In genomic region chr16:81885976-81886586, GRCh38 we compare ENCODE assay signal across 8 cellular contexts.
DNase-seq lines count a peak whose midpoint lies in the region; ATAC-seq, FAIRE-seq and TF ChIP-seq lines count a peak whose summit lies in the region.

No MANE protein-coding gene starts in this region.

- H3K4me3 ChIP-seq in Peyer's patch: no peak overlapping the region
- H3K4me3 ChIP-seq in endothelial cell of umbilical vein (replicated peaks in 1 of 3; ENCODE audit: insufficient read depth in 1 of 3, low read depth in 1 of 3, low read length in 3 of 3): no peak overlapping the region
- no peak overlapping the region for H3K4me3 ChIP-seq in osteoblast (ENCODE audit: insufficient read depth, low read length)

- no peaks in the 10 kb centered on the region for H3K79me2 ChIP-seq in endothelial cell of umbilical vein (ENCODE audit: control insufficient read depth, insufficient read depth, low read length)
- H3K79me2 ChIP-seq in osteoblast (ENCODE audit: insufficient read depth, low read length): no peaks in the 10 kb centered on the region

- H3K36me3 ChIP-seq in Peyer's patch (no peaks in the 10 kb centered on the region), endothelial cell of umbilical vein (ENCODE audit: control insufficient read depth in 2 of 2, extremely low read depth in 1 of 2, insufficient read depth in 2 of 2, low read length in 2 of 2) (no peaks in the 10 kb centered on the region), osteoblast (ENCODE audit: insufficient read depth, low read length) (no peaks in the 10 kb centered on the region)

- H2AFZ ChIP-seq in endothelial cell of umbilical vein (ENCODE audit: low read depth, low read length) (no peak overlapping the region), osteoblast (ENCODE audit: low read length) (no peak overlapping the region)

- H3K4me2 ChIP-seq in endothelial cell of umbilical vein (ENCODE audit: insufficient read depth, low read length): no peak overlapping the region
- H3K4me2 ChIP-seq in osteoblast (ENCODE audit: insufficient read depth, low read length): no peak overlapping the region

- H3K9ac ChIP-seq in endothelial cell of umbilical vein (replicated peaks; ENCODE audit: extremely low read depth, insufficient read depth, low read length): no peak overlapping the region

- BruUV-seq in endothelial cell of umbilical vein (replicated peaks; lab: Mats Ljungman, UMichigan): no TSS peak

- POLR2A ChIA-PET in endothelial cell of umbilical vein (lab: Charles Lee): no interaction called here

- H3K27me3 ChIP-seq in Peyer's patch (no peaks in the 10 kb centered on the region), endothelial cell of umbilical vein (ENCODE audit: control insufficient read depth in 2 of 2, insufficient read depth in 2 of 2, low read length in 2 of 2) (no peaks in the 10 kb centered on the region), osteoblast (ENCODE audit: insufficient read depth, low read length) (peaks cover 8% of the 10 kb centered on the region)

- no peak overlapping the region for H3K27ac ChIP-seq in Peyer's patch
- no peak overlapping the region for H3K27ac ChIP-seq in endothelial cell of umbilical vein (ENCODE audit: insufficient read depth, low read depth, low read length)
- no peak overlapping the region for H3K27ac ChIP-seq in osteoblast (ENCODE audit: low read depth, low read length)

- no peak for ATAC-seq in GM21526 (IDR thresholded peaks at IDR 0.05; ENCODE audit: low FRiP score, unreplicated experiment)

- TF ChIP-seq CTCF in Peyer's patch (IDR thresholded peaks at IDR 0.05) (peak; percentile 23 to 63 (median 54)), endothelial cell of umbilical vein (IDR thresholded peaks at IDR 0.05; ENCODE audit: extremely low read depth in 1 of 2, insufficient read depth in 1 of 2, low read depth in 1 of 2, low read length in 2 of 2) (peak; percentile 73 to 78), osteoblast (IDR thresholded peaks at IDR 0.05; ENCODE audit: extremely low read depth, low read depth, low read length) (peak; percentile 77)

- CTCF ChIA-PET in endothelial cell of umbilical vein (lab: Charles Lee): interaction anchor here (0.8 to 5.4 kb wide), 15 partner anchors 9 to 348 kb away, joined by 3 to 59 read pairs (median 3); no protein-coding TSS in a partner anchor

- H3K9me1 ChIP-seq in endothelial cell of umbilical vein (replicated peaks; ENCODE audit: control insufficient read depth, extremely low read depth, insufficient read depth, low read length): no peaks in the 10 kb centered on the region

- FAIRE-seq in endothelial cell of umbilical vein (lab: Jason Lieb, UNC): peak; percentile 78
- FAIRE-seq in RCC 7860 (lab: Jason Lieb, UNC): no peak

- TF ChIP-seq POLR2A in Peyer's patch (IDR thresholded peaks at IDR 0.05) (no peak), endothelial cell of umbilical vein (IDR thresholded peaks at IDR 0.05; ENCODE audit: low read depth, low read length) (no peak)

- DNase-seq in SKM-1 treated with dmso at 0.1 percent for 144 hours (lab: John Stamatoyannopoulos, UW; ENCODE audit: unreplicated experiment) (peak; percentile 29), SKM-1 (lab: John Stamatoyannopoulos, UW; ENCODE audit: unreplicated experiment) (no peak), HCEC 1CT (peak; percentile 14), Peyer's patch (peak in 1 of 3 donors; percentile 64), endothelial cell of umbilical vein (ENCODE audit: low read depth, low spot score) (peak; percentile 40), osteoblast (ENCODE audit: insufficient read length, low spot score, missing footprints) (no peak), RCC 7860 (ENCODE audit: low spot score) (no peak)

- H4K20me1 ChIP-seq in endothelial cell of umbilical vein (replicated peaks; ENCODE audit: control insufficient read depth, extremely low read depth, insufficient read depth, low read length) (no peaks in the 10 kb centered on the region), osteoblast (ENCODE audit: insufficient read depth, low read length) (no peaks in the 10 kb centered on the region)

- H3K4me1 ChIP-seq in Peyer's patch (no peaks in the 10 kb centered on the region), endothelial cell of umbilical vein (ENCODE audit: control insufficient read depth, extremely low read depth, insufficient read depth, low read length) (no peaks in the 10 kb centered on the region), osteoblast (ENCODE audit: insufficient read depth, low read length) (no peaks in the 10 kb centered on the region)

- dilution Hi-C loops in endothelial cell of umbilical vein (cut with MboI; ENCODE audit: extremely low pct_ligation_motif_present, low sequenced_read_pairs): no loop called here

- intact Hi-C loops in endothelial cell of umbilical vein (cut with micrococcal nuclease): loop anchor here (1.0 kb wide), 1 partner anchor 520 kb away; no protein-coding TSS in a partner anchor

- H3K9me3 ChIP-seq in Peyer's patch: no peaks in the 10 kb centered on the region
- no peaks in the 10 kb centered on the region for H3K9me3 ChIP-seq in endothelial cell of umbilical vein (replicated peaks; ENCODE audit: control insufficient read depth, insufficient read depth, low read length)
- no peaks in the 10 kb centered on the region for H3K9me3 ChIP-seq in osteoblast (ENCODE audit: low read depth, low read length)

TF ChIP-seq in endothelial cell of umbilical vein, 7 proteins besides CTCF, POLR2A, EP300 and RAD21:
- TF ChIP-seq EZH2 (IDR thresholded peaks at IDR 0.05; ENCODE audit: borderline replicate concordance, low read depth, low read length, severe bottlenecking) (no peak), JUN (IDR thresholded peaks at IDR 0.05; ENCODE audit: borderline replicate concordance, insufficient read depth, insufficient read length, low read depth) (no peak), MAX (IDR thresholded peaks at IDR 0.05; ENCODE audit: insufficient read depth, insufficient read length) (no peak), GATA2 (IDR thresholded peaks at IDR 0.05; ENCODE audit: insufficient read depth, insufficient read length, low read depth, low read length) (no peak), FOS (IDR thresholded peaks at IDR 0.05; ENCODE audit: borderline replicate concordance, insufficient read depth, low read length) (no peak), MYC (IDR thresholded peaks at IDR 0.05; ENCODE audit: low read depth, low read length) (no peak), POLR2AphosphoS5 (IDR thresholded peaks at IDR 0.05; ENCODE audit: insufficient read depth, low read depth, low read length) (no peak)

Comparison
In these comparisons a context has a peak if more than half of its experiments do, and no peak if none do; other contexts are left out.
1. DNase-seq: peak in SKM-1 treated with dmso at 0.1 percent for 144 hours (single experiment), HCEC 1CT (single experiment) and endothelial cell of umbilical vein (single experiment); none in SKM-1 (single experiment), osteoblast (single experiment) and RCC 7860 (single experiment).
2. Peak in every context shown above with its lines, with median percentiles within 50 percentile points of each other: CTCF ChIP-seq.